11 cellular contexts compared by ENCODE assay signal in genomic region chr13:43516401-43516826, GRCh38.
DNase-seq lines count a peak whose midpoint lies in the region; ATAC-seq, FAIRE-seq and TF ChIP-seq lines count a peak whose summit lies in the region.
"Had no signal": no experiment of that assay in that cellular context is flagged by ENCODE, and none has a peak within 500 bp of the region (broad histone marks: within the 10 kb centered on the region; RNA-seq: fewer than 3 reads in every experiment).

No MANE protein-coding gene starts in this region.

- H3K4me1 ChIP-seq in liver (ENCODE audit: control insufficient read depth in 4 of 4, insufficient read depth in 4 of 4, low read length in 3 of 4) (peaks cover under 1 to 5% (median 3%) of the 10 kb centered on the region in 4 donors), HepG2 (ENCODE audit: insufficient read depth, low read length) (no peaks in the 10 kb centered on the region), esophagus muscularis mucosa (peaks cover 17 to 48% (median 32%) of the 10 kb centered on the region in 4 donors), muscle layer of colon (ENCODE audit: insufficient read depth, low read length) (peaks cover 56% of the 10 kb centered on the region), small intestine (ENCODE audit: control insufficient read depth in 2 of 2, insufficient read depth in 1 of 2, low read depth in 1 of 2, low read length in 1 of 2) (no peaks in the 10 kb centered on the region)

- in situ Hi-C loops in HepG2 (cut with HindIII; ENCODE audit: extremely low pct_ligation_motif_present, low pct_unique_long_range_greater_than_20kb): no loop called here

- H3K79me2 ChIP-seq in HepG2 (ENCODE audit: insufficient read depth, low read length): no peaks in the 10 kb centered on the region

- H3K27ac ChIP-seq in liver (ENCODE audit: low read depth in 1 of 2, low read length in 2 of 2) (no peak overlapping the region), HepG2 (ENCODE audit: extremely low read length, insufficient read depth, low read length) (no peak overlapping the region), esophagus muscularis mucosa (replicated peaks in 1 of 4) (peak overlapping the region; percentile 50 to 68 (median 59)), muscle layer of colon (ENCODE audit: low read depth, low read length) (peak overlapping the region; percentile 67), small intestine (ENCODE audit: low read depth in 1 of 2, low read length in 1 of 2) (no peak overlapping the region)

- POLR2A ChIA-PET in HepG2 (lab: Yijun Ruan, JAX): no interaction called here

- H3K9me3 ChIP-seq in liver (ENCODE audit: control insufficient read depth in 4 of 4, low read length in 3 of 4) (no peaks in the 10 kb centered on the region), HepG2 (ENCODE audit: low read length) (no peaks in the 10 kb centered on the region), esophagus muscularis mucosa (no peaks in the 10 kb centered on the region), muscle layer of colon (ENCODE audit: low read length) (no peaks in the 10 kb centered on the region), small intestine (ENCODE audit: control insufficient read depth, low read depth) (no peaks in the 10 kb centered on the region)

- H4K20me1 ChIP-seq in HepG2 (ENCODE audit: insufficient read depth, low read length): no peaks in the 10 kb centered on the region

- ATAC-seq in HepG2 (no peak), HG02610 (IDR thresholded peaks at IDR 0.05; ENCODE audit: unreplicated experiment) (no peak), GM18511 (IDR thresholded peaks at IDR 0.05; ENCODE audit: unreplicated experiment) (no peak)
- ATAC-seq: Panc1 had no signal

- intact Hi-C loops in HepG2 (cut with micrococcal nuclease; ENCODE audit: unreplicated experiment) (no loop called here), esophagus muscularis mucosa (cut with DNase I) (no loop called here)

- H3K27me3 ChIP-seq in liver (ENCODE audit: control insufficient read depth in 4 of 4, insufficient read depth in 4 of 4, low read length in 3 of 4) (no peaks in the 10 kb centered on the region), HepG2 (ENCODE audit: control insufficient read depth in 1 of 2, insufficient read depth in 2 of 2, low read length in 2 of 2) (no peaks in the 10 kb centered on the region), esophagus muscularis mucosa (no peaks in the 10 kb centered on the region), muscle layer of colon (ENCODE audit: control insufficient read depth in 1 of 2, insufficient read depth in 2 of 2, low read length in 2 of 2) (no peaks in the 10 kb centered on the region), small intestine (ENCODE audit: control insufficient read depth in 2 of 2, insufficient read depth in 2 of 2, low read length in 2 of 2) (no peaks in the 10 kb centered on the region)
- H3K27me3 ChIP-seq: dorsolateral prefrontal cortex had no signal

- no peak overlapping the region for H3K4me2 ChIP-seq in HepG2 (ENCODE audit: low read depth, low read length)

- H3K9ac ChIP-seq in liver (ENCODE audit: low read depth in 1 of 2, low read length in 2 of 2): no peak overlapping the region
- no peak overlapping the region for H3K9ac ChIP-seq in HepG2 (ENCODE audit: insufficient read depth, low read depth, low read length)
- no peak overlapping the region for H3K9ac ChIP-seq in muscle layer of colon (ENCODE audit: low read length)

- FAIRE-seq in HepG2 (lab: Jason Lieb, UNC) (no peak), small intestine (lab: Jason Lieb, UNC) (no peak)

- WGBS in liver: 54% methylated on average over 2 of the region's 2 CpGs
- WGBS in HepG2 (ENCODE audit: low lambda C conversion rate): 0% methylated on average over 2 of the region's 2 CpGs
- WGBS in esophagus muscularis mucosa: 47% methylated on average over 2 of the region's 2 CpGs
- WGBS in small intestine, 3 donors: 62 to 66% (median 65%) methylated on average over 2 of the region's 2 CpGs

- no peak for TF ChIP-seq POLR2A in HepG2 (IDR thresholded peaks at IDR 0.05; ENCODE audit: insufficient read depth in 1 of 2, low read depth in 2 of 2, low read length in 2 of 2)
- TF ChIP-seq POLR2A in esophagus muscularis mucosa (IDR thresholded peaks at IDR 0.05; ENCODE audit: low read depth): no peak

- TF ChIP-seq EP300 in HepG2 (IDR thresholded peaks at IDR 0.05; ENCODE audit: low read depth in 2 of 2, low read length in 2 of 2) (no peak), HepG2 (CRISPR knock-in tag; IDR thresholded peaks at IDR 0.05; ENCODE audit: borderline replicate concordance) (no peak), esophagus muscularis mucosa (IDR thresholded peaks at IDR 0.05) (no peak)

- TF ChIP-seq RAD21 in liver (IDR thresholded peaks at IDR 0.05): no peak
- no peak for TF ChIP-seq RAD21 in HepG2 (CRISPR knock-in tag; IDR thresholded peaks at IDR 0.05)

- H2AFZ ChIP-seq in HepG2 (ENCODE audit: low read length): no peak overlapping the region

- no TSS peak for BruUV-seq in HepG2 (replicated peaks; lab: Mats Ljungman, UMichigan)

- TF ChIP-seq CTCF in liver (IDR thresholded peaks at IDR 0.05; ENCODE audit: low read depth, low read length, missing input control): no peak
- TF ChIP-seq CTCF in HepG2 (CRISPR knock-in tag; IDR thresholded peaks at IDR 0.05): no peak
- TF ChIP-seq CTCF in esophagus muscularis mucosa (IDR thresholded peaks at IDR 0.05): no peak

- DNase-seq in HepG2 (ENCODE audit: low spot score): no peak
- no peak for DNase-seq in esophagus muscularis mucosa (ENCODE audit: extremely low spot score)
- no peak for DNase-seq in activated CD4-positive, alpha-beta T cell treated with anti-CD3 and anti-CD28 coated beads, Interleukin-2, amount 50 U/mL, for 1 hour
- DNase-seq in small intestine: no peak
- DNase-seq: dorsolateral prefrontal cortex, GDM1 had no signal

- H3K4me3 ChIP-seq in liver (ENCODE audit: low read depth in 1 of 3, low read length in 3 of 3): no peak overlapping the region
- no peak overlapping the region for H3K4me3 ChIP-seq in HepG2 (replicated peaks in 1 of 3; ENCODE audit: insufficient read depth in 1 of 3, low read depth in 2 of 3, low read length in 3 of 3)
- no peak overlapping the region for H3K4me3 ChIP-seq in esophagus muscularis mucosa
- H3K4me3 ChIP-seq in muscle layer of colon (ENCODE audit: low read depth in 1 of 2, low read length in 2 of 2): peak overlapping the region in 1 of 2 donors; percentile 15
- no peak overlapping the region for H3K4me3 ChIP-seq in small intestine (ENCODE audit: low read depth in 1 of 2, low read length in 2 of 2)
- H3K4me3 ChIP-seq: dorsolateral prefrontal cortex had no signal

- CTCF ChIA-PET in HepG2 (lab: Yijun Ruan, JAX; ENCODE audit: low intra/inter-chr PET ratio, low total read pairs): no interaction called here

- no peaks in the 10 kb centered on the region for H3K36me3 ChIP-seq in liver (ENCODE audit: control insufficient read depth in 4 of 4, insufficient read depth in 3 of 4, low read depth in 1 of 4, low read length in 3 of 4)
- H3K36me3 ChIP-seq in HepG2 (replicated peaks in 1 of 2; ENCODE audit: control insufficient read depth in 1 of 2, insufficient read depth in 2 of 2, low read length in 2 of 2): no peaks in the 10 kb centered on the region
- no peaks in the 10 kb centered on the region for H3K36me3 ChIP-seq in esophagus muscularis mucosa
- no peaks in the 10 kb centered on the region for H3K36me3 ChIP-seq in muscle layer of colon (ENCODE audit: insufficient read depth, low read length)
- H3K36me3 ChIP-seq in small intestine (ENCODE audit: control insufficient read depth in 2 of 2, insufficient read depth in 2 of 2, low read length in 2 of 2): no peaks in the 10 kb centered on the region

TF ChIP-seq in liver, 16 proteins besides CTCF, POLR2A, EP300 and RAD21:
- TF ChIP-seq JUND (IDR thresholded peaks at IDR 0.05) (no peak), NR2F2 (IDR thresholded peaks at IDR 0.05) (peak; percentile 13)

TF ChIP-seq in HepG2, 621 proteins besides CTCF, POLR2A, EP300 and RAD21 (continues in another document):
- TF ChIP-seq ZNF275 (CRISPR knock-in tag; IDR thresholded peaks at IDR 0.05; ENCODE audit: borderline replicate concordance): no peak
- TF ChIP-seq TEF (CRISPR knock-in tag; IDR thresholded peaks at IDR 0.05): no peak
- TF ChIP-seq ZBTB38 (CRISPR knock-in tag; IDR thresholded peaks at IDR 0.05): no peak
- no peak for TF ChIP-seq TFDP2 (CRISPR knock-in tag; IDR thresholded peaks at IDR 0.05)
- TF ChIP-seq KDM5A (IDR thresholded peaks at IDR 0.05; ENCODE audit: borderline replicate concordance, low read length): no peak
- TF ChIP-seq ZNF333 (CRISPR knock-in tag; IDR thresholded peaks at IDR 0.05; ENCODE audit: borderline replicate concordance): no peak
- no peak for TF ChIP-seq RARG (CRISPR knock-in tag; IDR thresholded peaks at IDR 0.05; ENCODE audit: low read depth)
- TF ChIP-seq ZNF235 (CRISPR knock-in tag; IDR thresholded peaks at IDR 0.05; ENCODE audit: borderline replicate concordance): no peak
- no peak for TF ChIP-seq SP2 (CRISPR knock-in tag; IDR thresholded peaks at IDR 0.05)
- TF ChIP-seq KDM6A (CRISPR knock-in tag; IDR thresholded peaks at IDR 0.05; ENCODE audit: low read depth): no peak
- TF ChIP-seq SOX13 (IDR thresholded peaks at IDR 0.05): no peak
- TF ChIP-seq SOX13 (CRISPR knock-in tag; conservative IDR thresholded peaks at IDR 0.05 in 1 of 2, IDR thresholded peaks at IDR 0.05 in 1 of 2): no peak

Comparison
In these comparisons a context has a peak if more than half of its experiments do, and no peak if none do; other contexts are left out.
1. H3K27ac ChIP-seq: peak in esophagus muscularis mucosa (4 of 4) and muscle layer of colon (single experiment); none in liver (0 of 2), HepG2 (single experiment) and small intestine (0 of 2).